ENCODE assay signal across 8 cellular contexts in the genomic region with DNA sequence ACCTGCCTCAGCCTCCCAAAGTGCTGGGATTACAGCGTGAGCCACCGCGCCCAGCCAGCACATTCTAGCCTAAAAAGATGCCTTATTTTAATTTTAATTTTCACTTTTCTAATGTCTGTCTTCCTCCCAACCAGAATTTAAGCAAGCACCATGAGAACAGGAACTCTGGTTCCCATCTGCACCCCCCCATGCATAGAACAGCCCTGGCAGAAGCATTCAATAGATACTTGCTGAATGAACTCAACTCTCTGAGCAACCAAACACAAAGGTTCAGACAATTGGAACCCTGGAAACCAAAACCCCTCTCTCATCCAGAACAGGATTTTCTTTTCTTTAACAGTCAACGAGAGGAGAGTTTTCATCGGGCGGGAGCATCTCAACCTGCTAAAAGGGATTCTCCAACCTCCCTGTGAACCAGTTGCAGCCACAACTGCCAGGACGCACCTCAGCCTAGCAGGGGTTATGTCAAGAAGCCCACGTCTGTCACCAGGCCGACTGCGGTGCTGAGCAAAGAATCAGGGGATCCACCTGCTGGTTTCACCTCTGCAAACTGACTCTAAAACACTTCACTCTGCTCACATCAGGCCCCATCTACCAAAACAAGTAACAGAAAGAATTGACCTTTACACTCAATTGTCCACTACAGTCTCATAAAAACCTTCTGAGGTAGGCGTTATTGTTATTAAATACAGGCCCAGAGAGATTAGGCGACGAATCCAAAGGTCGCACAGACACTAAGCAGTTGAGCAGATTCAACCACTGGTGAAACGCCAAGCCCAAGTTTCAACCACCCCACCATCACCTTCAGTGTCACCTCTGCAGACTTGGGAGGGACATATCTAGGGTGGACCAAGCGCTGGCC. TPM values are rescaled to one million over a fixed set of nuclear protein-coding genes. Genes with fewer than 3 reads are reported as not detected.
A peak's percentile ranks its signal among the peaks of the same experiment; 100 is the strongest.
DNase-seq lines count a peak whose midpoint lies in the region.

No MANE protein-coding gene starts in this region.

- H4K5ac ChIP-seq in mesendoderm (ENCODE audit: low read length) = no peak overlapping the region

- no peak overlapping the region for H2BK5ac ChIP-seq in mesendoderm (ENCODE audit: low read length)

- WGBS in mesendoderm (ENCODE audit: extremely low coverage, insufficient coverage, low lambda C conversion rate) = no CpG with 5 or more reads among the region's 16 CpGs

- H3K23ac ChIP-seq in mesendoderm (ENCODE audit: low read length) = no peak overlapping the region

- peaks cover 25% of the 10 kb centered on the region for H3K36me3 ChIP-seq in adipocyte (ENCODE audit: control insufficient read depth, insufficient read depth, low read length, severe bottlenecking)
- peaks cover 3% of the 10 kb centered on the region for H3K36me3 ChIP-seq in mesendoderm (ENCODE audit: control insufficient read depth, insufficient read depth, low read length)

- H3K79me2 ChIP-seq in mesendoderm (ENCODE audit: control insufficient read depth, insufficient read depth, low read length) = peaks cover 14% of the 10 kb centered on the region

- H3K4me3 ChIP-seq in adipocyte (ENCODE audit: low read length) = peak overlapping the region; percentile 83
- H3K4me3 ChIP-seq in mesendoderm (ENCODE audit: low read length) = peak overlapping the region; percentile 25

- no peak overlapping the region for H2BK120ac ChIP-seq in mesendoderm (ENCODE audit: low read depth, low read length)

- peak overlapping the region; percentile 74 for H3K56ac ChIP-seq in mesendoderm (ENCODE audit: low read length)

- peak overlapping the region; percentile 48 for H3K9ac ChIP-seq in adipocyte (ENCODE audit: low read length)
- H3K9ac ChIP-seq in mesendoderm (ENCODE audit: low read length) = peak overlapping the region; percentile 69

- no peak overlapping the region for H3K4ac ChIP-seq in mesendoderm (ENCODE audit: low read depth, low read length)

- no peak overlapping the region for H4K8ac ChIP-seq in mesendoderm (ENCODE audit: low read depth, low read length)

- H3K27ac ChIP-seq in mesendoderm (ENCODE audit: low read depth, low read length) = no peak overlapping the region

- H2AK5ac ChIP-seq in mesendoderm (ENCODE audit: low read length) = no peak overlapping the region

- H3K27me3 ChIP-seq in adipocyte (replicated peaks; ENCODE audit: control insufficient read depth, insufficient read depth, low read length) (no peaks in the 10 kb centered on the region), mesendoderm (ENCODE audit: insufficient read depth, low read length, poor library complexity) (no peaks in the 10 kb centered on the region)

- no peak overlapping the region for H2BK15ac ChIP-seq in mesendoderm (replicated peaks; ENCODE audit: low read depth)

- no peak overlapping the region for H3K18ac ChIP-seq in mesendoderm (ENCODE audit: low read length)

- H3K79me1 ChIP-seq in mesendoderm (ENCODE audit: low read length) = peaks cover 15% of the 10 kb centered on the region

- H3K4me1 ChIP-seq in adipocyte (ENCODE audit: control insufficient read depth, insufficient read depth, low read length) (peaks cover 29% of the 10 kb centered on the region), mesendoderm (ENCODE audit: control insufficient read depth, low read depth, low read length) (peaks cover 5% of the 10 kb centered on the region)

- peak overlapping the region; percentile 73 for H3K4me2 ChIP-seq in mesendoderm (ENCODE audit: low read length)

- H3K9me3 ChIP-seq in adipocyte (ENCODE audit: control insufficient read depth, low read length) = no peaks in the 10 kb centered on the region

- peak; percentile 31 for DNase-seq in stimulated activated CD4-positive, alpha-beta T cell treated with anti-CD3 and anti-CD28 coated beads, Interleukin-15, amount 100 ng/mL, for 24 hours
- no peak for DNase-seq in stimulated activated CD4-positive, alpha-beta T cell treated with anti-CD3 and anti-CD28 coated beads, Interleukin-4, amount 100 ng/mL, for 1 hour
- no peak for DNase-seq in adipocyte (ENCODE audit: low read depth)
- DNase-seq in mesendoderm = no peak
- no peak for DNase-seq in effector CD8-positive, alpha-beta T cell (lab: John Stamatoyannopoulos, UW)
- DNase-seq in GDM1 (lab: John Stamatoyannopoulos, UW) = no peak
- DNase-seq in nucleus accumbens (lab: John Stamatoyannopoulos, UW) = no peak
- no peak for DNase-seq in germinal center (ENCODE audit: low spot score)

RNA-seq across cellular contexts. Expression of gene KIAA2013, which starts 1.7 kb away (rescaled TPM):
- polyA plus RNA-seq in mesendoderm (2013, experiment 1 of 2) = 25.8 TPM
- polyA plus RNA-seq in mesendoderm (2013, experiment 2 of 2) = 26.2 TPM

RNA-seq across cellular contexts. Expression of gene PLOD1, which starts 10.0 kb away (rescaled TPM):
- 32.1 TPM for polyA plus RNA-seq in mesendoderm (2013, experiment 1 of 2)
- polyA plus RNA-seq in mesendoderm (2013, experiment 2 of 2) = 32.6 TPM

RNA-seq across cellular contexts. Expression of gene MFN2, which starts 55.7 kb away (rescaled TPM):
- polyA plus RNA-seq in mesendoderm (2013, experiment 1 of 2) = 42.4 TPM
- 41.1 TPM for polyA plus RNA-seq in mesendoderm (2013, experiment 2 of 2)
